8 cellular contexts compared by ENCODE assay signal in genomic region chr6:154509421-154510143, GRCh38. TPM values are rescaled to one million over a fixed set of nuclear protein-coding genes. Genes with fewer than 3 reads are reported as not detected.
A peak's percentile ranks its signal among the peaks of the same experiment; 100 is the strongest.
DNase-seq lines count a peak whose midpoint lies in the region; ATAC-seq and TF ChIP-seq lines count a peak whose summit lies in the region.

No MANE protein-coding gene starts in this region.

- 0% methylated on average over 4 to 7 of the region's 55 CpGs for WGBS in gastroesophageal sphincter (ENCODE audit: low coverage in 1 of 2), 2 donors
- 0 to 1% (median 0%) methylated on average over 39 to 55 of the region's 55 CpGs for WGBS in ovary, 3 donors

- H3K27me3 ChIP-seq in WERI-Rb-1 (ENCODE audit: insufficient read depth, low read depth, severe bottlenecking) (peaks cover 7% of the 10 kb centered on the region), gastroesophageal sphincter (no peaks in the 10 kb centered on the region), ovary (no peaks in the 10 kb centered on the region)

- H3K36me3 ChIP-seq in WERI-Rb-1 (no peaks in the 10 kb centered on the region), gastroesophageal sphincter (no peaks in the 10 kb centered on the region), ovary (no peaks in the 10 kb centered on the region)

- peak; percentile 21 for ATAC-seq in GM19035 (IDR thresholded peaks at IDR 0.05; ENCODE audit: unreplicated experiment)
- peak; percentile 17 for ATAC-seq in HG03378 (IDR thresholded peaks at IDR 0.05; ENCODE audit: unreplicated experiment)
- peak; percentile 9 for ATAC-seq in gastroesophageal sphincter

- H3K4me3 ChIP-seq in AG09309 (ENCODE audit: control insufficient read depth, low read depth, low read length) (peak overlapping the region; percentile 87), WERI-Rb-1 (ENCODE audit: low read depth, low read length) (peak overlapping the region; percentile 80), gastroesophageal sphincter (peak overlapping the region; percentile 55 to 85), ovary (peak overlapping the region; percentile 89)

- no peak overlapping the region for H3K27ac ChIP-seq in WERI-Rb-1
- peak overlapping the region; percentile 66 to 98 (median 96) for H3K27ac ChIP-seq in gastroesophageal sphincter
- H3K27ac ChIP-seq in ovary: peak overlapping the region; percentile 76 to 90

- no peak for DNase-seq in AG09309 (ENCODE audit: low read depth)
- peak; percentile 21 for DNase-seq in WERI-Rb-1
- DNase-seq in ovary: peak; percentile 44 to 64 (median 55)
- no peak for DNase-seq in SHP77 (lab: John Stamatoyannopoulos, UW)
- no peak for DNase-seq in NOMO-1 treated with dmso at 0.1 percent for 144 hours (lab: John Stamatoyannopoulos, UW; ENCODE audit: unreplicated experiment)

- no peak for TF ChIP-seq EP300 in gastroesophageal sphincter (IDR thresholded peaks at IDR 0.05)
- no peak for TF ChIP-seq EP300 in ovary (IDR thresholded peaks at IDR 0.05)

- intact Hi-C loops in ovary (cut with DNase I): loop anchor here in 2 of 4 donors (10.0 kb wide), 2 partner anchors 95 to 225 kb away; partner anchors contain the start of gene SCAF8 (in 1 of the 2)

- no peaks in the 10 kb centered on the region for H3K9me3 ChIP-seq in WERI-Rb-1 (ENCODE audit: severe bottlenecking)
- H3K9me3 ChIP-seq in gastroesophageal sphincter: no peaks in the 10 kb centered on the region
- no peaks in the 10 kb centered on the region for H3K9me3 ChIP-seq in ovary

- no peak for TF ChIP-seq CTCF in AG09309 (IDR thresholded peaks at IDR 0.05; ENCODE audit: control insufficient read depth, insufficient read depth, low read depth, low read length, missing control alignments)
- TF ChIP-seq CTCF in WERI-Rb-1 (IDR thresholded peaks at IDR 0.05; ENCODE audit: low read depth, low read length): no peak
- TF ChIP-seq CTCF in gastroesophageal sphincter (IDR thresholded peaks at IDR 0.05): no peak
- no peak for TF ChIP-seq CTCF in ovary (IDR thresholded peaks at IDR 0.05)

- TF ChIP-seq POLR2A in gastroesophageal sphincter (IDR thresholded peaks at IDR 0.05) (no peak), ovary (IDR thresholded peaks at IDR 0.05) (no peak)

- peaks cover 0 to 49% (median 9%) of the 10 kb centered on the region in 3 donors for H3K4me1 ChIP-seq in gastroesophageal sphincter
- H3K4me1 ChIP-seq in ovary (ENCODE audit: insufficient read depth): peaks cover 13% of the 10 kb centered on the region

RNA-seq across cellular contexts. Expression of gene CNKSR3, which starts 0.9 kb away (rescaled TPM):
- 10 to 100 TPM; 12.9 to 28.9 (median 16.0) TPM for total RNA-seq in gastroesophageal sphincter
- 10 to 100 TPM in 5 of 7 donors, 1 to 10 TPM in 2; 8.6 to 15.4 (median 12.8) TPM for total RNA-seq in ovary
- polyA plus RNA-seq in ovary: 10 to 100 TPM; 14.1 to 16.7 TPM

Comparison
In these comparisons a context has a peak if more than half of its experiments do, and no peak if none do; other contexts are left out.
1. DNase-seq: peak in WERI-Rb-1 (single experiment) and ovary (5 of 5); none in AG09309 (single experiment), SHP77 (0 of 2) and NOMO-1 treated with dmso at 0.1 percent for 144 hours (single experiment).
2. Peak in every context shown above with its lines, with median percentiles within 50 percentile points of each other: H3K4me3 ChIP-seq and ATAC-seq.